ENCODE assay signal across 8 cellular contexts in genomic region chr13:30617315-30618185, GRCh38. TPM values are rescaled to one million over a fixed set of nuclear protein-coding genes. Genes with fewer than 3 reads are reported as not detected.
DNase-seq lines count a peak whose midpoint lies in the region; ATAC-seq, FAIRE-seq and TF ChIP-seq lines count a peak whose summit lies in the region.

TSS of gene USPL1 (plus strand) at chr13:30617920. CDS start at chr13:30621141, 3,221 bp downstream.

- H3K4me3 ChIP-seq in prostate gland = peak within 1 kb of the TSS; percentile 61 to 68

- no peaks in the 10 kb centered on the region for H3K4me1 ChIP-seq in prostate gland (replicated peaks)

- ATAC-seq in HG02852 (IDR thresholded peaks at IDR 0.05; ENCODE audit: unreplicated experiment) (peak; percentile 89), left ventricle myocardium superior (peak; percentile 96)

- H3K36me3 ChIP-seq in prostate gland = no peaks in the 10 kb centered on the region

- TF ChIP-seq POLR2A in GM12892 (IDR thresholded peaks at IDR 0.05; ENCODE audit: low read depth, low read length) (peak; percentile 86), prostate gland (IDR thresholded peaks at IDR 0.05) (peak; percentile 96)

- under 1% methylated on average over 76 of the region's 78 CpGs for WGBS in prostate gland

- no peaks in the 10 kb centered on the region for H3K9me3 ChIP-seq in prostate gland

- peak within 1 kb of the TSS; percentile 100 for H3K27ac ChIP-seq in prostate gland

- no peaks in the 10 kb centered on the region for H3K27me3 ChIP-seq in prostate gland (replicated peaks; ENCODE audit: insufficient read depth)

- intact Hi-C loops in left ventricle myocardium superior (cut with micrococcal nuclease) = loop anchor here (2.0 to 5.0 kb wide), 2 partner anchors 151 to 210 kb away; no protein-coding TSS in a partner anchor
- intact Hi-C loops in prostate gland (cut with DNase I) = loop anchor here (2.0 to 10.0 kb wide), 8 partner anchors 153 to 485 kb away; partner anchors contain the start of genes HMGB1, KATNAL1 and UBE2L5

- peak in 3 of 4 experiments; percentile 26 to 91 (median 74) for TF ChIP-seq CTCF in prostate gland (IDR thresholded peaks at IDR 0.05)

- FAIRE-seq in GM12892 (lab: Jason Lieb, UNC) (peak; percentile 100), urothelium cell line (lab: Jason Lieb, UNC) (peak; percentile 91)

- DNase-seq in GM12892 (ENCODE audit: insufficient read length) (peak; percentile 83), NCI-H146 (lab: John Stamatoyannopoulos, UW) (peak; percentile 98), T-helper 1 cell (peak; percentile 97 to 100 (median 99)), amygdala (lab: John Stamatoyannopoulos, UW) (peak; percentile 81 to 100 (median 98)), left ventricle myocardium superior (peak; percentile 99), prostate gland (ENCODE audit: low spot score) (peak; percentile 97), urothelium cell line (ENCODE audit: low spot score) (peak; percentile 95)

RNA-seq across cellular contexts. Expression of gene USPL1, which starts in this region (rescaled TPM):
- polyA plus RNA-seq in GM12892 (2012; ENCODE audit: missing spikeins) = 9.3 TPM
- 10.5 TPM for total RNA-seq in left ventricle myocardium superior
- total RNA-seq in prostate gland = 10 to 100 TPM; 20.1 to 24.4 TPM

Comparison
In these comparisons a context has a peak if more than half of its experiments do, and no peak if none do; other contexts are left out.
1. Peak in every context shown above with its lines: DNase-seq, ATAC-seq, H3K4me3 ChIP-seq and H3K27ac ChIP-seq.